ENCODE assay signal across 14 cellular contexts in genomic region chr4:139281212-139281611, GRCh38. TPM values are rescaled to one million over a fixed set of nuclear protein-coding genes. Genes with fewer than 3 reads are reported as not detected.
DNase-seq lines count a peak whose midpoint lies in the region; ATAC-seq and TF ChIP-seq lines count a peak whose summit lies in the region.
"Had no signal": no experiment of that assay in that cellular context is flagged by ENCODE, and none has a peak within 500 bp of the region (broad histone marks: within the 10 kb centered on the region; RNA-seq: fewer than 3 reads in every experiment).

No MANE protein-coding gene starts in this region.

- no peaks in the 10 kb centered on the region for H3K4me1 ChIP-seq in neural progenitor cell
- H3K4me1 ChIP-seq: colonic mucosa had no signal

- no peaks in the 10 kb centered on the region for H3K9me3 ChIP-seq in neural progenitor cell (ENCODE audit: low read depth)
- H3K9me3 ChIP-seq: colonic mucosa, tibial artery had no signal

- H3K27ac Mint-ChIP-seq in neural progenitor cell = no peak overlapping the region
- H3K27ac Mint-ChIP-seq: activated CD8-positive, alpha-beta T cell treated with anti-CD3 and anti-CD28 coated beads for 36 hours; activated naive CD4-positive, alpha-beta T cell treated with anti-CD3 and anti-CD28 coated beads, Interleukin-2, amount 10 ng/mL, durations not matched to agents 7 days and 5 days had no signal

- peaks cover 4% of the 10 kb centered on the region for H3K9me3 Mint-ChIP-seq in neural progenitor cell

- no peaks in the 10 kb centered on the region for H3K36me3 ChIP-seq in H7 (replicated peaks; ENCODE audit: control insufficient read depth, insufficient read depth, low read length)
- H3K36me3 ChIP-seq in neural progenitor cell = no peaks in the 10 kb centered on the region
- H3K36me3 ChIP-seq: colonic mucosa, tibial artery had no signal

- peaks cover 11% of the 10 kb centered on the region for H3K4me1 Mint-ChIP-seq in neural progenitor cell

- H4K20me1 ChIP-seq in neural progenitor cell (ENCODE audit: low read depth) = no peaks in the 10 kb centered on the region

- H3K36me3 Mint-ChIP-seq in neural progenitor cell = peaks cover 4% of the 10 kb centered on the region

- H3K9ac ChIP-seq in neural progenitor cell = no peak overlapping the region

- no peak overlapping the region for H3K27ac ChIP-seq in neural progenitor cell
- H3K27ac ChIP-seq: colonic mucosa had no signal

- no peak for ATAC-seq in HG03095 (IDR thresholded peaks at IDR 0.05; ENCODE audit: unreplicated experiment)
- ATAC-seq: activated CD8-positive, alpha-beta T cell treated with anti-CD3 and anti-CD28 coated beads for 36 hours had no signal

- DNase-seq in H7 (peak; percentile 38), NCI-H69 (lab: John Stamatoyannopoulos, UW) (peak; percentile 54), choroid plexus epithelial cell (ENCODE audit: low read depth) (peak; percentile 15), neural progenitor cell (ENCODE audit: low spot score) (no peak), SKM-1 (lab: John Stamatoyannopoulos, UW; ENCODE audit: unreplicated experiment) (no peak), AG20443 (ENCODE audit: low spot score) (no peak)
- DNase-seq: activated CD8-positive, alpha-beta T cell treated with anti-CD3 and anti-CD28 coated beads for 36 hours; activated naive CD4-positive, alpha-beta T cell treated with anti-CD3 and anti-CD28 coated beads, Interleukin-2, amount 10 ng/mL, durations not matched to agents 7 days and 5 days; colonic mucosa; foreskin melanocyte; small intestine; T-helper 9 cell; tibial artery had no signal

- no peak overlapping the region for H3K4me3 ChIP-seq in H7 (ENCODE audit: insufficient read depth, low read depth, low read length)
- no peak overlapping the region for H3K4me3 ChIP-seq in choroid plexus epithelial cell (ENCODE audit: low read depth, low read length)
- no peak overlapping the region for H3K4me3 ChIP-seq in neural progenitor cell
- H3K4me3 ChIP-seq: colonic mucosa, tibial artery had no signal

- H3K4me3 Mint-ChIP-seq in neural progenitor cell = peak overlapping the region; percentile 53
- H3K4me3 Mint-ChIP-seq: activated naive CD4-positive, alpha-beta T cell treated with anti-CD3 and anti-CD28 coated beads, Interleukin-2, amount 10 ng/mL, durations not matched to agents 7 days and 5 days had no signal

- H2AFZ ChIP-seq in neural progenitor cell (replicated peaks) = no peak overlapping the region

- H3K79me2 ChIP-seq in neural progenitor cell (ENCODE audit: low read depth) = no peaks in the 10 kb centered on the region

- H3K27me3 Mint-ChIP-seq in neural progenitor cell (ENCODE audit: insufficient read depth, low read depth) = peaks cover 35% of the 10 kb centered on the region

- TF ChIP-seq CTCF in choroid plexus epithelial cell (conservative IDR thresholded peaks at IDR 0.05; ENCODE audit: low read depth, low read length) (peak; percentile 39), neural progenitor cell (IDR thresholded peaks at IDR 0.05) (peak; percentile 27)

- peaks cover 18% of the 10 kb centered on the region for H3F3A ChIP-seq in neural progenitor cell (ENCODE audit: low read depth)

- no peak overlapping the region for H3K4me2 ChIP-seq in neural progenitor cell

- H3K27me3 ChIP-seq in H7 (ENCODE audit: control insufficient read depth, insufficient read depth, low read length) (peaks cover 35% of the 10 kb centered on the region), neural progenitor cell (peaks cover 50% of the 10 kb centered on the region)
- H3K27me3 ChIP-seq: tibial artery had no signal

RNA-seq across cellular contexts. Expression of gene MGARP, which starts 1.2 kb away (rescaled TPM):
- total RNA-seq in H7 (2014; rRNA removed; shearing (Covaris generic)) = 0.21 and 2.0 TPM in 2 replicates
- 2.5 and 5.1 TPM in 2 replicates for total RNA-seq in neural progenitor cell (ENCODE audit: low replicate concordance)

RNA-seq across cellular contexts. Expression of gene NAA15, which starts 20.1 kb away (rescaled TPM):
- 60.5 and 68.7 TPM in 2 replicates for total RNA-seq in H7 (2014; rRNA removed; shearing (Covaris generic))
- total RNA-seq in neural progenitor cell (ENCODE audit: low replicate concordance) = 47.2 and 69.0 TPM in 2 replicates

RNA-seq across cellular contexts. Expression of gene NDUFC1, which starts 21.1 kb away (rescaled TPM):
- 78.0 and 82.2 TPM in 2 replicates for total RNA-seq in H7 (2014; rRNA removed; shearing (Covaris generic))
- 27.0 and 40.6 TPM in 2 replicates for total RNA-seq in neural progenitor cell (ENCODE audit: low replicate concordance)

Comparison
In these comparisons a context has a peak if more than half of its experiments do, and no peak if none do; other contexts are left out.
1. DNase-seq: peak in H7 (single experiment), NCI-H69 (single experiment) and choroid plexus epithelial cell (single experiment); none in neural progenitor cell (single experiment), SKM-1 (single experiment) and AG20443 (single experiment).